Comparison of ENCODE assay signal across 25 cellular contexts in the genomic region with DNA sequence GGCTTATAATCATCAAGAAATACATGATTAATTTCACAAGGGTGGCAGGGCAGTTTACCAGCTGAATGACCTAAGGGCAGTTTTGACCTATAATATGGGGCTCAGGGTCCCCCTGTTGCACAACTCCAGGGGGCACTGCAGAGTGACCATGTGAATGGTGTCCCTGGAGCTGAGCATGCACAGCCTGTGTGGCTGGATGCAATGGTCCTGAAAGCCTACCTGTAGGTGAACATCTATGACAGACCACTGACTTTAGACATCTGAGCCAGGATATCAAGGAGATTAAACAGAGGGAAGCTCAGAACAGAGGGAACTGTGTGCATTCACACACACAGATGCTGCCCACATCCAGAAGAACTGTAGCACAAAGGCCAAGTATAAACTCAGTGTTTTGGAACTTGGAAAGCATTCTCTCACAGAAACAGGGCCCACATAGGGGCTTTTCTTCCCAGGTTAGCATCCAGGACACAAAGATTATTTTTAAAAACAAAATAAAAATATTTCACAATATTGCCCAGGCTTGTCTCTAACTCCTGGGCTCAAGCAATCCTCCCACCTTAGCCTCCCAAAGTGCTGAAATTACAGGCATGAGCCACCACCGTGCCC. TPM values are rescaled to one million over a fixed set of nuclear protein-coding genes. Genes with fewer than 3 reads are reported as not detected.
DNase-seq lines count a peak whose midpoint lies in the region; TF ChIP-seq lines count a peak whose summit lies in the region.
"Had no signal": no experiment of that assay in that cellular context is flagged by ENCODE, and none has a peak within 500 bp of the region (broad histone marks: within the 10 kb centered on the region; RNA-seq: fewer than 3 reads in every experiment).

No MANE protein-coding gene starts in this region.

- no peaks in the 10 kb centered on the region for H3F3A ChIP-seq in neural progenitor cell (ENCODE audit: low read depth)

- no peaks in the 10 kb centered on the region for H3K4me1 Mint-ChIP-seq in neural progenitor cell
- H3K4me1 Mint-ChIP-seq: CD14-positive monocyte; CD4-positive, alpha-beta memory T cell; CD4-positive, CD25-positive, alpha-beta regulatory T cell; CD8-positive, alpha-beta memory T cell had no signal

- H3K27me3 ChIP-seq in esophagus muscularis mucosa (peaks cover 0 to 31% (median 0%) of the 10 kb centered on the region in 4 donors), neural progenitor cell (peaks cover 59% of the 10 kb centered on the region), transverse colon (no peaks in the 10 kb centered on the region)
- H3K27me3 ChIP-seq: BE2C, BLaER1 had no signal

- H3K4me2 ChIP-seq in neural progenitor cell: no peak overlapping the region
- H3K4me2 ChIP-seq: BLaER1 had no signal

- in situ Hi-C loops in transverse colon (cut with MboI; ENCODE audit: low pct_ligation_motif_present in 1 of 4, low pct_unique_long_range_greater_than_20kb in 1 of 4, low sequenced_read_pairs in 3 of 4): no loop called here

- no peak for TF ChIP-seq POLR2A in esophagus muscularis mucosa (IDR thresholded peaks at IDR 0.05; ENCODE audit: low read depth)
- TF ChIP-seq POLR2A in erythroblast (IDR thresholded peaks at IDR 0.05; ENCODE audit: low read length): no peak
- no peak for TF ChIP-seq POLR2A in transverse colon (IDR thresholded peaks at IDR 0.05)

- H3K4me3 Mint-ChIP-seq in neural progenitor cell: no peak overlapping the region
- H3K4me3 Mint-ChIP-seq: CD14-positive monocyte; CD4-positive, alpha-beta memory T cell; CD4-positive, CD25-positive, alpha-beta regulatory T cell; CD8-positive, alpha-beta memory T cell had no signal

- WGBS in esophagus muscularis mucosa: 72% methylated on average over 1 of the region's 1 CpG
- WGBS in transverse colon (ENCODE audit: low coverage in 1 of 2), 2 donors: 67 to 75% methylated on average over 1 of the region's 1 CpG

- H3K9ac ChIP-seq in neural progenitor cell: no peak overlapping the region
- H3K9ac ChIP-seq: BLaER1 had no signal

- intact Hi-C loops in esophagus muscularis mucosa (cut with DNase I) (no loop called here), transverse colon (cut with DNase I; ENCODE audit: low total_unique reads) (no loop called here)

- peak overlapping the region; percentile 39 for H3K27ac Mint-ChIP-seq in neural progenitor cell
- H3K27ac Mint-ChIP-seq: CD14-positive monocyte; CD4-positive, alpha-beta memory T cell; CD4-positive, CD25-positive, alpha-beta regulatory T cell; CD8-positive, alpha-beta memory T cell had no signal

- H3K9me3 ChIP-seq in esophagus muscularis mucosa (no peaks in the 10 kb centered on the region), neural progenitor cell (ENCODE audit: low read depth) (no peaks in the 10 kb centered on the region), transverse colon (no peaks in the 10 kb centered on the region)
- H3K9me3 ChIP-seq: BE2C, BLaER1 had no signal

- peaks cover 21% of the 10 kb centered on the region for H3K27me3 Mint-ChIP-seq in neural progenitor cell (ENCODE audit: insufficient read depth, low read depth)
- H3K27me3 Mint-ChIP-seq: CD4-positive, CD25-positive, alpha-beta regulatory T cell had no signal

- H3K36me3 ChIP-seq in esophagus muscularis mucosa (no peaks in the 10 kb centered on the region), neural progenitor cell (no peaks in the 10 kb centered on the region), transverse colon (no peaks in the 10 kb centered on the region)
- H3K36me3 ChIP-seq: BE2C, BLaER1 had no signal

- no peak overlapping the region for H2AFZ ChIP-seq in neural progenitor cell (replicated peaks)

- no peaks in the 10 kb centered on the region for H4K20me1 ChIP-seq in neural progenitor cell (ENCODE audit: low read depth)
- H4K20me1 ChIP-seq: BLaER1 had no signal

- H3K4me3 ChIP-seq in esophagus muscularis mucosa (no peak overlapping the region), neural progenitor cell (no peak overlapping the region), transverse colon (no peak overlapping the region)
- H3K4me3 ChIP-seq: BLaER1 had no signal

- TF ChIP-seq EP300 in esophagus muscularis mucosa (IDR thresholded peaks at IDR 0.05) (no peak), transverse colon (IDR thresholded peaks at IDR 0.05; ENCODE audit: low read depth) (no peak)

- no peaks in the 10 kb centered on the region for H3K4me1 ChIP-seq in esophagus muscularis mucosa
- H3K4me1 ChIP-seq in neural progenitor cell: no peaks in the 10 kb centered on the region
- no peaks in the 10 kb centered on the region for H3K4me1 ChIP-seq in transverse colon
- H3K4me1 ChIP-seq: BE2C had no signal

- no peaks in the 10 kb centered on the region for H3K9me3 Mint-ChIP-seq in neural progenitor cell

- TF ChIP-seq CTCF in esophagus muscularis mucosa (IDR thresholded peaks at IDR 0.05): no peak
- TF ChIP-seq CTCF in neural progenitor cell (IDR thresholded peaks at IDR 0.05): no peak
- TF ChIP-seq CTCF in transverse colon (IDR thresholded peaks at IDR 0.05): no peak

- DNase-seq in esophagus muscularis mucosa (ENCODE audit: extremely low spot score) (peak; percentile 64), islet precursor cell (peak; percentile 16), neural progenitor cell (ENCODE audit: low spot score) (no peak), erythroblast (lab: John Stamatoyannopoulos, UW) (no peak), transverse colon (no peak)
- no peak for DNase-seq in activated T-cell treated with anti-CD3 and anti-CD28 coated beads, Interleukin-2, amount 50 U/mL, for 1 hour
- DNase-seq: 8988T; ACHN; BE2C; C1 segment of cervical spinal cord; CD4-positive, alpha-beta memory T cell; CD4-positive, CD25-positive, alpha-beta regulatory T cell; CD8-positive, alpha-beta memory T cell; COR-L47; DMS 273 treated with DMSO at 0.1 percent for 48 hours; DMS153; DMS53; DMS79; DND-41; EL; GDM1 had no signal

- no peaks in the 10 kb centered on the region for H3K79me2 ChIP-seq in neural progenitor cell (ENCODE audit: low read depth)

- no peaks in the 10 kb centered on the region for H3K36me3 Mint-ChIP-seq in neural progenitor cell
- H3K36me3 Mint-ChIP-seq: CD14-positive monocyte; CD4-positive, alpha-beta memory T cell; CD4-positive, CD25-positive, alpha-beta regulatory T cell; CD8-positive, alpha-beta memory T cell had no signal

- H3K27ac ChIP-seq in esophagus muscularis mucosa (replicated peaks in 1 of 4): no peak overlapping the region
- no peak overlapping the region for H3K27ac ChIP-seq in neural progenitor cell
- no peak overlapping the region for H3K27ac ChIP-seq in transverse colon
- H3K27ac ChIP-seq: BLaER1 had no signal

RNA-seq across cellular contexts. Expression of gene SLC6A11, which starts 7.8 kb away (rescaled TPM):
- total RNA-seq in esophagus muscularis mucosa (not detected), neural progenitor cell (ENCODE audit: low replicate concordance) (0.86 and 1.2 TPM in 2 replicates), transverse colon (not detected)
- total RNA-seq: A673; CD4-positive, alpha-beta memory T cell; CD4-positive, CD25-positive, alpha-beta regulatory T cell; CD8-positive, alpha-beta memory T cell; G401 had no signal

Comparison
In these comparisons a context has a peak if more than half of its experiments do, and no peak if none do; other contexts are left out.
1. DNase-seq: peak in esophagus muscularis mucosa (single experiment) and islet precursor cell (single experiment); none in neural progenitor cell (single experiment), erythroblast (0 of 2), activated T-cell treated with anti-CD3 and anti-CD28 coated beads, Interleukin-2, amount 50 U/mL, for 1 hour (single experiment) and transverse colon (single experiment).